Comparison of ENCODE assay signal across 10 cellular contexts in genomic region chr3:8713901-8714759, GRCh38. TPM values are rescaled to one million over a fixed set of nuclear protein-coding genes. Genes with fewer than 3 reads are reported as not detected.
DNase-seq lines count a peak whose midpoint lies in the region; ATAC-seq and TF ChIP-seq lines count a peak whose summit lies in the region.
"Had no signal": no experiment of that assay in that cellular context is flagged by ENCODE, and none has a peak within 500 bp of the region (broad histone marks: within the 10 kb centered on the region; RNA-seq: fewer than 3 reads in every experiment).

No MANE protein-coding gene starts in this region.

- H3K36me3 ChIP-seq in DND-41 (ENCODE audit: insufficient read depth, low read length) (no peaks in the 10 kb centered on the region), hepatocyte (replicated peaks; ENCODE audit: insufficient read depth, low read depth) (no peaks in the 10 kb centered on the region)

- H3K9ac ChIP-seq in DND-41 (ENCODE audit: low read depth, low read length) = no peak overlapping the region

- no peaks in the 10 kb centered on the region for H3K9me2 ChIP-seq in hepatocyte (replicated peaks; ENCODE audit: insufficient read depth)

- no peaks in the 10 kb centered on the region for H3K4me1 Mint-ChIP-seq in stimulated activated memory B cell treated with anti-CD40 and anti-IgM and Interleukin-4, amounts not matched to agents 10 μg/mL and 1 μg/mL and 100 μg/mL, for 72 hours

- H3K4me3 ChIP-seq in DND-41 (ENCODE audit: low read depth in 1 of 2, low read length in 2 of 2) = no peak overlapping the region
- no peak overlapping the region for H3K4me3 ChIP-seq in hepatocyte

- no peaks in the 10 kb centered on the region for H3K9me3 Mint-ChIP-seq in stimulated activated memory B cell treated with anti-CD40 and anti-IgM and Interleukin-4, amounts not matched to agents 10 μg/mL and 1 μg/mL and 100 μg/mL, for 72 hours

- H3K27me3 ChIP-seq in DND-41 (ENCODE audit: insufficient read depth, low read length, poor library complexity) = no peaks in the 10 kb centered on the region
- H3K27me3 ChIP-seq in hepatocyte = no peaks in the 10 kb centered on the region

- H3K27ac ChIP-seq in DND-41 (ENCODE audit: low read length) = no peak overlapping the region
- no peak overlapping the region for H3K27ac ChIP-seq in hepatocyte

- ATAC-seq in DND-41 (ENCODE audit: insufficient read depth, low read depth) = no peak
- ATAC-seq in activated CD4-positive, CD25-positive, alpha-beta regulatory T cell treated with anti-CD3 and anti-CD28 coated beads, Interleukin-2, amount 50 U/mL, for 24 hours = no peak
- no peak for ATAC-seq in stimulated activated memory B cell treated with anti-CD40 and anti-IgM and Interleukin-4, amounts not matched to agents 10 μg/mL and 1 μg/mL and 100 μg/mL, for 72 hours

- TF ChIP-seq CTCF in DND-41 (IDR thresholded peaks at IDR 0.05; ENCODE audit: borderline replicate concordance, extremely low read depth, low read length, poor library complexity, severe bottlenecking) (peak; percentile 19), GM20000 (IDR thresholded peaks at IDR 0.05; ENCODE audit: extremely low read depth, missing control alignments) (peak; percentile 18), hepatocyte (IDR thresholded peaks at IDR 0.05; ENCODE audit: poor library complexity) (peak; percentile 10)

- H3K4me1 ChIP-seq in DND-41 (ENCODE audit: insufficient read depth, low read length) = no peaks in the 10 kb centered on the region
- no peaks in the 10 kb centered on the region for H3K4me1 ChIP-seq in hepatocyte (ENCODE audit: insufficient read depth)

- no peak overlapping the region for H3K27ac Mint-ChIP-seq in stimulated activated memory B cell treated with anti-CD40 and anti-IgM and Interleukin-4, amounts not matched to agents 10 μg/mL and 1 μg/mL and 100 μg/mL, for 72 hours

- H3K4me3 Mint-ChIP-seq in stimulated activated memory B cell treated with anti-CD40 and anti-IgM and Interleukin-4, amounts not matched to agents 10 μg/mL and 1 μg/mL and 100 μg/mL, for 72 hours = no peak overlapping the region

- H2AFZ ChIP-seq in DND-41 (ENCODE audit: low read depth, low read length) = no peak overlapping the region
- no peak overlapping the region for H2AFZ ChIP-seq in hepatocyte

- H3K79me2 ChIP-seq in DND-41 (ENCODE audit: insufficient read depth, low read length) (no peaks in the 10 kb centered on the region), hepatocyte (no peaks in the 10 kb centered on the region)

- DNase-seq in DND-41 (no peak), GM20000 (ENCODE audit: low spot score) (peak; percentile 42), NCI-H82 treated with DMSO at 0.1 percent for 48 hours (lab: John Stamatoyannopoulos, UW; ENCODE audit: unreplicated experiment) (peak; percentile 3), hepatocyte (ENCODE audit: low spot score) (no peak), NOMO-1 (lab: John Stamatoyannopoulos, UW; ENCODE audit: unreplicated experiment in 2 of 2) (no peak), NOMO-1 treated with DMSO at 0.1 percent for 48 hours (lab: John Stamatoyannopoulos, UW; ENCODE audit: unreplicated experiment) (no peak)
- DNase-seq: NCI-H1930 had no signal

- H3K36me3 Mint-ChIP-seq in stimulated activated memory B cell treated with anti-CD40 and anti-IgM and Interleukin-4, amounts not matched to agents 10 μg/mL and 1 μg/mL and 100 μg/mL, for 72 hours = no peaks in the 10 kb centered on the region

- no peaks in the 10 kb centered on the region for H4K20me1 ChIP-seq in DND-41 (ENCODE audit: insufficient read depth, low read length)
- no peaks in the 10 kb centered on the region for H4K20me1 ChIP-seq in hepatocyte (ENCODE audit: insufficient read depth, poor library complexity, severe bottlenecking)

- no peaks in the 10 kb centered on the region for H3K9me3 ChIP-seq in DND-41 (ENCODE audit: insufficient read depth, low read length, severe bottlenecking)
- H3K9me3 ChIP-seq in hepatocyte (ENCODE audit: low read depth) = no peaks in the 10 kb centered on the region

- H3K4me2 ChIP-seq in DND-41 (ENCODE audit: insufficient read depth, low read length) = no peak overlapping the region
- H3K4me2 ChIP-seq in hepatocyte = no peak overlapping the region

- H3K27me3 Mint-ChIP-seq in stimulated activated memory B cell treated with anti-CD40 and anti-IgM and Interleukin-4, amounts not matched to agents 10 μg/mL and 1 μg/mL and 100 μg/mL, for 72 hours = peaks cover 34% of the 10 kb centered on the region

- 76% methylated on average over 14 of the region's 14 CpGs for WGBS in hepatocyte (ENCODE audit: low lambda C conversion rate, missing lambda C conversion rate)

RNA-seq across cellular contexts. Expression of gene CAV3, which starts 19.5 kb away (rescaled TPM):
- not detected in 2 replicates for total RNA-seq in hepatocyte
- not detected in 2 replicates for polyA plus RNA-seq in hepatocyte
- total RNA-seq: renal cortical epithelial cell had no signal

RNA-seq across cellular contexts. Expression of gene OXTR, which starts 55.3 kb away (rescaled TPM):
- total RNA-seq in hepatocyte = 1.6 and 1.9 TPM in 2 replicates
- polyA plus RNA-seq in hepatocyte = 0.97 and 1.3 TPM in 2 replicates

Comparison
In these comparisons a context has a peak if more than half of its experiments do, and no peak if none do; other contexts are left out.
1. DNase-seq: peak in GM20000 (single experiment) and NCI-H82 treated with DMSO at 0.1 percent for 48 hours (single experiment); none in DND-41 (single experiment), hepatocyte (single experiment), NOMO-1 (0 of 2) and NOMO-1 treated with DMSO at 0.1 percent for 48 hours (single experiment).
2. Peak in every context shown above with its lines, with median percentiles within 50 percentile points of each other: CTCF ChIP-seq.